ENCODE assay signal across 13 cellular contexts in the genomic region with DNA sequence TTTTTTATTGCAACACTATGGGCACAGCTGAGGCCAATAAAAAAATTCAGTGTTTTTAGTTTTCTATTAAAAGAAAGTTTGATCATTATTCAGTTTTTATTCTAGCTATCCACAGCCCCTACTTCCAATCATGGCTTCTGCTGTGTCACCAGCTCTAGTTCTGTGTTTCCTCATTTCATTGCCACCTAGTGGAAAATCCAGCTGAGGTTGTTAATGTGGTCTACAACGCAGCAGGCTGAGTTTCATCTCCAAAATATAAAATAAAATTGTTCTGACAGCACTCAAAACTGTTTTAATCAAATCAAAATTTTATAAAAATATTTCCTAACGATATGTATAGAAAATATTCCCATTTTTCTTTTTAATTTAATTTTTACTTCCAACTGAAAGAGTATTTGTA. TPM values are rescaled to one million over a fixed set of nuclear protein-coding genes. Genes with fewer than 3 reads are reported as not detected.
DNase-seq lines count a peak whose midpoint lies in the region; ATAC-seq and TF ChIP-seq lines count a peak whose summit lies in the region.
"Had no signal": no experiment of that assay in that cellular context is flagged by ENCODE, and none has a peak within 500 bp of the region (broad histone marks: within the 10 kb centered on the region; RNA-seq: fewer than 3 reads in every experiment).

No MANE protein-coding gene starts in this region.

- peak; percentile 54 for ATAC-seq in left lobe of liver
- no peak for ATAC-seq in GM19023 (IDR thresholded peaks at IDR 0.05; ENCODE audit: unreplicated experiment)

- CTCF ChIA-PET in HEK293T (lab: Yijun Ruan, JAX): interaction anchor here (1.0 kb wide), 1 partner anchor 68 kb away, joined by 3 read pairs; no protein-coding TSS in a partner anchor

- TF ChIP-seq CTCF in WERI-Rb-1 (IDR thresholded peaks at IDR 0.05; ENCODE audit: low read depth, low read length): peak; percentile 38; the same call in 1 of the 2 replicates

- no peaks in the 10 kb centered on the region for H3K36me3 ChIP-seq in WERI-Rb-1
- H3K36me3 ChIP-seq in SJCRH30: no peaks in the 10 kb centered on the region
- H3K36me3 ChIP-seq: neutrophil had no signal

- no peaks in the 10 kb centered on the region for H3K27me3 ChIP-seq in WERI-Rb-1 (ENCODE audit: insufficient read depth, low read depth, severe bottlenecking)
- H3K27me3 ChIP-seq in SJCRH30: no peaks in the 10 kb centered on the region

- H3K27ac ChIP-seq in WERI-Rb-1: no peak overlapping the region
- no peak overlapping the region for H3K27ac ChIP-seq in SJCRH30
- H3K27ac ChIP-seq: neutrophil had no signal

- POLR2A ChIA-PET in HEK293T (lab: Yijun Ruan, JAX): no interaction called here

- DNase-seq in COLO829 (ENCODE audit: low spot score) (peak; percentile 14), HEK293T (ENCODE audit: extremely low spot score) (peak; percentile 32), WERI-Rb-1 (no peak), left lobe of liver (ENCODE audit: low spot score) (no peak), SJCRH30 (no peak)
- DNase-seq in activated CD4-positive, CD25-positive, alpha-beta regulatory T cell (lab: John Stamatoyannopoulos, UW): no peak
- no peak for DNase-seq in stimulated activated CD4-positive, alpha-beta T cell treated with anti-CD3 and anti-CD28 coated beads, Interleukin-2, amount 100 ng/mL, for 24 hours
- DNase-seq: activated CD4-positive, alpha-beta T cell treated with anti-CD3 and anti-CD28 coated beads, Interleukin-2, amount 50 U/mL, for 4 hours; CD8-positive, alpha-beta memory T cell; cerebellar nuclear complex; NCI-H345 had no signal

- H3K4me1 ChIP-seq in SJCRH30: no peaks in the 10 kb centered on the region

- H3K4me3 ChIP-seq in WERI-Rb-1 (ENCODE audit: low read depth, low read length) (no peak overlapping the region), SJCRH30 (no peak overlapping the region)

- H3K9me3 ChIP-seq in WERI-Rb-1 (ENCODE audit: severe bottlenecking): no peaks in the 10 kb centered on the region
- no peaks in the 10 kb centered on the region for H3K9me3 ChIP-seq in SJCRH30 (replicated peaks)
- H3K9me3 ChIP-seq: neutrophil had no signal

TF ChIP-seq in HEK293T, 16 proteins besides CTCF, POLR2A, EP300 and RAD21:
- TF ChIP-seq ELF4 (IDR thresholded peaks at IDR 0.05) (no peak), NFRKB (IDR thresholded peaks at IDR 0.05) (no peak), FOXA1 (IDR thresholded peaks at IDR 0.05) (no peak), LEF1 (IDR thresholded peaks at IDR 0.05; ENCODE audit: borderline replicate concordance) (no peak), CTBP1 (IDR thresholded peaks at IDR 0.05; ENCODE audit: borderline replicate concordance) (no peak), ZNF384 (IDR thresholded peaks at IDR 0.05) (no peak), FOXK2 (IDR thresholded peaks at IDR 0.05) (no peak), SP1 (IDR thresholded peaks at IDR 0.05) (no peak), L3MBTL2 (conservative IDR thresholded peaks at IDR 0.05) (no peak), HDGF (IDR thresholded peaks at IDR 0.05; ENCODE audit: borderline replicate concordance) (no peak), BHLHE40 (IDR thresholded peaks at IDR 0.05; ENCODE audit: borderline replicate concordance) (no peak)

RNA-seq across cellular contexts. Expression of gene COL9A1, which starts 13.6 kb away (rescaled TPM):
- total RNA-seq in left lobe of liver: not detected
- 4.7 and 4.8 TPM in 2 replicates for total RNA-seq in SJCRH30 (2014; rRNA removed; shearing (Covaris generic))
- total RNA-seq: CD8-positive, alpha-beta memory T cell had no signal

Comparison
In these comparisons a context has a peak if more than half of its experiments do, and no peak if none do; other contexts are left out.
1. DNase-seq: peak in COLO829 (single experiment) and HEK293T (single experiment); none in WERI-Rb-1 (single experiment), left lobe of liver (single experiment), SJCRH30 (0 of 2), activated CD4-positive, CD25-positive, alpha-beta regulatory T cell (0 of 4) and stimulated activated CD4-positive, alpha-beta T cell treated with anti-CD3 and anti-CD28 coated beads, Interleukin-2, amount 100 ng/mL, for 24 hours (0 of 2).